ENCODE assay signal across 10 cellular contexts in genomic region chr1:246632584-246633168, GRCh38.
DNase-seq lines count a peak whose midpoint lies in the region; ATAC-seq, FAIRE-seq and TF ChIP-seq lines count a peak whose summit lies in the region.
"Had no signal": no experiment of that assay in that cellular context is flagged by ENCODE, and none has a peak within 500 bp of the region (broad histone marks: within the 10 kb centered on the region; RNA-seq: fewer than 3 reads in every experiment).

No MANE protein-coding gene starts in this region.

- H2BK20ac ChIP-seq in IMR-90 (ENCODE audit: low read depth, low read length), result peak overlapping the region; percentile 96

- POLR2A ChIA-PET in AG04449 (lab: Yijun Ruan, JAX), result interaction anchor here (1.0 to 1.6 kb wide), 2 partner anchors 65 to 67 kb away, joined by 3 to 4 read pairs; partner anchors contain the start of genes CNST and TFB2M
- POLR2A ChIA-PET in IMR-90 (lab: Charles Lee; ENCODE audit: unreplicated experiment), result interaction anchor here (0.6 kb wide), 2 partner anchors 12 to 57 kb away, joined by 3 read pairs; no protein-coding TSS in a partner anchor

- BruUV-seq in IMR-90 (replicated peaks; lab: Mats Ljungman, UMichigan), result no TSS peak

- peaks cover 12% of the 10 kb centered on the region for H3K36me3 ChIP-seq in IMR-90 (ENCODE audit: control insufficient read depth, insufficient read depth, low read length)
- H3K36me3 ChIP-seq in neural progenitor cell, result peaks cover 4% of the 10 kb centered on the region
- 0 out of 2 replicates have a peak, but pooled peaks cover 2% of the 10 kb centered on the region for H3K36me3 ChIP-seq in MM.1S (replicated peaks; ENCODE audit: insufficient read depth, low read length)

- peak overlapping the region; percentile 97 for H3K14ac ChIP-seq in IMR-90 (replicated peaks; ENCODE audit: low read depth, low read length)

- ATAC-seq in IMR-90 (ENCODE audit: low read depth), result peak; percentile 67
- ATAC-seq: natural killer cell treated with Interleukin-12 subunit alpha and Interleukin-12 subunit beta and Interleukin-15 and Interleukin-18, amount 100 ng/mL, for 72 hours; Panc1 had no signal

- peaks cover 27 to 49% of the 10 kb centered on the region in 2 experiments for H3K79me1 ChIP-seq in IMR-90 (ENCODE audit: low read depth in 1 of 2, low read length in 2 of 2)

- no peak for TF ChIP-seq POLR2A in IMR-90 (IDR thresholded peaks at IDR 0.05; ENCODE audit: low read depth, low read length)

- peaks cover 9% of the 10 kb centered on the region for H3K36me3 Mint-ChIP-seq in neural progenitor cell
- H3K36me3 Mint-ChIP-seq in activated naive CD4-positive, alpha-beta T cell treated with anti-CD3 and anti-CD28 coated beads for 36 hours (ENCODE audit: low read depth), result peaks cover 10% of the 10 kb centered on the region
- H3K36me3 Mint-ChIP-seq: natural killer cell treated with Interleukin-12 subunit alpha and Interleukin-12 subunit beta and Interleukin-15 and Interleukin-18, amount 100 ng/mL, for 72 hours had no signal

- H3K79me2 ChIP-seq in neural progenitor cell (ENCODE audit: low read depth) (no peaks in the 10 kb centered on the region), MM.1S (ENCODE audit: low read length) (peaks cover 8% of the 10 kb centered on the region; the same call in 1 of the 2 replicates)

- H3K9me3 ChIP-seq in IMR-90 (ENCODE audit: control insufficient read depth, insufficient read depth, low read length) (no peaks in the 10 kb centered on the region; the same call in 1 of the 2 replicates), neural progenitor cell (ENCODE audit: low read depth) (no peaks in the 10 kb centered on the region), MM.1S (replicated peaks; ENCODE audit: insufficient read depth, low read length) (no peaks in the 10 kb centered on the region)

- in situ Hi-C loops in IMR-90 (cut with MboI; ENCODE audit: low sequenced_read_pairs), result no loop called here

- intact Hi-C loops in IMR-90 (cut with micrococcal nuclease), result loop anchor here (1.0 to 5.0 kb wide), 3 partner anchors 35 to 125 kb away; partner anchors contain the start of genes CNST, SMYD3 and TFB2M
- intact Hi-C loops in activated naive CD4-positive, alpha-beta T cell treated with anti-CD3 and anti-CD28 coated beads for 36 hours (cut with micrococcal nuclease), result no loop called here

- peak overlapping the region; percentile 82 for H2BK15ac ChIP-seq in IMR-90 (ENCODE audit: low read depth, low read length)

- H4K20me1 ChIP-seq in IMR-90 (ENCODE audit: insufficient read depth, low read length), result no peaks in the 10 kb centered on the region
- H4K20me1 ChIP-seq in neural progenitor cell (ENCODE audit: low read depth), result no peaks in the 10 kb centered on the region
- H4K20me1 ChIP-seq in MM.1S (ENCODE audit: insufficient read depth, low read length), result no peaks in the 10 kb centered on the region

- CTCF ChIA-PET in AG04449 (lab: Yijun Ruan, JAX) (interaction anchor here (1.2 kb wide), 1 partner anchor 59 kb away, joined by 4 read pairs; no protein-coding TSS in a partner anchor), IMR-90 (lab: Yijun Ruan, JAX) (interaction anchor here (0.7 kb wide), 1 partner anchor 35 kb away, joined by 3 read pairs; no protein-coding TSS in a partner anchor)
- CTCF ChIA-PET in activated naive CD4-positive, alpha-beta T cell treated with anti-CD3 and anti-CD28 coated beads for 36 hours (lab: Charles Lee), result no interaction called here

- no peaks in the 10 kb centered on the region for H3K9me3 Mint-ChIP-seq in neural progenitor cell
- no peaks in the 10 kb centered on the region for H3K9me3 Mint-ChIP-seq in activated naive CD4-positive, alpha-beta T cell treated with anti-CD3 and anti-CD28 coated beads for 36 hours
- H3K9me3 Mint-ChIP-seq: natural killer cell treated with Interleukin-12 subunit alpha and Interleukin-12 subunit beta and Interleukin-15 and Interleukin-18, amount 100 ng/mL, for 72 hours had no signal

- H3K4me1 ChIP-seq in IMR-90 (ENCODE audit: control insufficient read depth, insufficient read depth, low read length), result peaks cover 18% of the 10 kb centered on the region
- H3K4me1 ChIP-seq in neural progenitor cell, result peaks cover 5% of the 10 kb centered on the region
- peaks cover 16% of the 10 kb centered on the region for H3K4me1 ChIP-seq in MM.1S (ENCODE audit: low read length)

- peak; percentile 76 for FAIRE-seq in endometrium (lab: Jason Lieb, UNC)

- H3K9ac ChIP-seq in IMR-90 (ENCODE audit: low read depth, low read length) (peak overlapping the region; percentile 8; the same call in 1 of the 2 replicates), neural progenitor cell (no peak overlapping the region), MM.1S (ENCODE audit: low read length) (no peak overlapping the region)

- H3K27me3 Mint-ChIP-seq in neural progenitor cell (ENCODE audit: insufficient read depth, low read depth), result no peaks in the 10 kb centered on the region
- H3K27me3 Mint-ChIP-seq in activated naive CD4-positive, alpha-beta T cell treated with anti-CD3 and anti-CD28 coated beads for 36 hours (ENCODE audit: low read depth), result no peaks in the 10 kb centered on the region
- H3K27me3 Mint-ChIP-seq: natural killer cell treated with Interleukin-12 subunit alpha and Interleukin-12 subunit beta and Interleukin-15 and Interleukin-18, amount 100 ng/mL, for 72 hours had no signal

- H4K91ac ChIP-seq in IMR-90 (ENCODE audit: insufficient read depth, low read depth, low read length), result peak overlapping the region; percentile 84

- H3K9me1 ChIP-seq in IMR-90 (ENCODE audit: insufficient read depth, low read length), result peaks cover 5% of the 10 kb centered on the region

- H2AFZ ChIP-seq in IMR-90 (replicated peaks; ENCODE audit: low read length, poor library complexity) (no peak overlapping the region), neural progenitor cell (replicated peaks) (no peak overlapping the region), MM.1S (ENCODE audit: low read length) (no peak overlapping the region)

- no CpG with 5 or more reads among the region's 3 CpGs for WGBS in IMR-90 (ENCODE audit: extremely low coverage in 2 of 2, insufficient read length in 1 of 2), 2 experiments

- H3K9me2 ChIP-seq in MM.1S (replicated peaks; ENCODE audit: insufficient read depth, low read length), result no peaks in the 10 kb centered on the region

- TF ChIP-seq CTCF in AG04449 (IDR thresholded peaks at IDR 0.05; ENCODE audit: insufficient read depth, low read length, missing control alignments), result no peak
- TF ChIP-seq CTCF in IMR-90 (conservative IDR thresholded peaks at IDR 0.05; ENCODE audit: low read depth, low read length), result no peak
- TF ChIP-seq CTCF in neural progenitor cell (IDR thresholded peaks at IDR 0.05), result no peak
- TF ChIP-seq CTCF in MM.1S (IDR thresholded peaks at IDR 0.05; ENCODE audit: low read length), result no peak

- H3K23ac ChIP-seq in IMR-90 (ENCODE audit: low read depth, low read length), result peak overlapping the region; percentile 97

- no peak for TF ChIP-seq RAD21 in IMR-90 (IDR thresholded peaks at IDR 0.05; ENCODE audit: low read length)

- peak overlapping the region; percentile 99 for H2BK5ac ChIP-seq in IMR-90 (ENCODE audit: low read depth, low read length, poor library complexity, severe bottlenecking)

- dilution Hi-C loops in IMR-90 (cut with HindIII; ENCODE audit: low sequenced_read_pairs, unreplicated experiment), result no loop called here

- no peak overlapping the region for H2AK9ac ChIP-seq in IMR-90 (replicated peaks; ENCODE audit: low read depth, low read length, poor library complexity)

- peak overlapping the region; percentile 99 for H2AK5ac ChIP-seq in IMR-90 (ENCODE audit: low read depth, low read length)

- peak overlapping the region; percentile 98 for H3K4ac ChIP-seq in IMR-90 (ENCODE audit: low read depth, low read length)

- H3K4me1 Mint-ChIP-seq in neural progenitor cell, result peaks cover 12% of the 10 kb centered on the region
- H3K4me1 Mint-ChIP-seq in activated naive CD4-positive, alpha-beta T cell treated with anti-CD3 and anti-CD28 coated beads for 36 hours (ENCODE audit: low read depth), result peaks cover 18% of the 10 kb centered on the region

- H3K4me3 Mint-ChIP-seq in neural progenitor cell, result no peak overlapping the region
- no peak overlapping the region for H3K4me3 Mint-ChIP-seq in activated naive CD4-positive, alpha-beta T cell treated with anti-CD3 and anti-CD28 coated beads for 36 hours
- H3K4me3 Mint-ChIP-seq: natural killer cell treated with Interleukin-12 subunit alpha and Interleukin-12 subunit beta and Interleukin-15 and Interleukin-18, amount 100 ng/mL, for 72 hours had no signal

- DNase-seq in AG04449 (ENCODE audit: low read depth, low spot score), result peak; percentile 77
- peak; percentile 88 for DNase-seq in IMR-90
- peak; percentile 8 for DNase-seq in neural progenitor cell (ENCODE audit: low spot score)
- DNase-seq in NCI-H187 treated with DMSO at 0.1 percent for 48 hours (lab: John Stamatoyannopoulos, UW), result no peak
- no peak for DNase-seq in activated naive CD4-positive, alpha-beta T cell treated with anti-CD3 and anti-CD28 coated beads for 36 hours
- DNase-seq in stimulated activated naive CD4-positive, alpha-beta T cell (lab: John Stamatoyannopoulos, UW), result no peak
- DNase-seq in MM.1S, result no peak

- no peak overlapping the region for H3K27ac Mint-ChIP-seq in neural progenitor cell
- H3K27ac Mint-ChIP-seq in activated naive CD4-positive, alpha-beta T cell treated with anti-CD3 and anti-CD28 coated beads for 36 hours, result no peak overlapping the region
- H3K27ac Mint-ChIP-seq: natural killer cell treated with Interleukin-12 subunit alpha and Interleukin-12 subunit beta and Interleukin-15 and Interleukin-18, amount 100 ng/mL, for 72 hours had no signal

- H3K18ac ChIP-seq in IMR-90 (ENCODE audit: low read depth, low read length), result peak overlapping the region; percentile 97

- H3K27ac ChIP-seq in IMR-90 (ENCODE audit: insufficient read depth, low read length) (peak overlapping the region; percentile 97), neural progenitor cell (no peak overlapping the region), MM.1S (ENCODE audit: low read length) (no peak overlapping the region)

- no peaks in the 10 kb centered on the region for H3F3A ChIP-seq in neural progenitor cell (ENCODE audit: low read depth)
- no peaks in the 10 kb centered on the region; the same call in 1 of the 2 replicates for H3F3A ChIP-seq in MM.1S (ENCODE audit: insufficient read depth, low read length)

- H4K8ac ChIP-seq in IMR-90 (ENCODE audit: low read depth in 2 of 2, low read length in 2 of 2), result peak overlapping the region; percentile 56 to 98

- H2BK120ac ChIP-seq in IMR-90 (ENCODE audit: low read depth, low read length), result peak overlapping the region; percentile 98

- H3K4me2 ChIP-seq in IMR-90 (ENCODE audit: low read depth, low read length) (peak overlapping the region; percentile 86), neural progenitor cell (no peak overlapping the region), MM.1S (ENCODE audit: low read depth, low read length) (no peak overlapping the region)

- peak overlapping the region; percentile 90 for H4K5ac ChIP-seq in IMR-90 (ENCODE audit: low read depth, low read length)

- peak overlapping the region; percentile 74; the same call in 1 of the 2 replicates for H3K56ac ChIP-seq in IMR-90 (ENCODE audit: extremely low read depth, insufficient read depth, low read length)

- no peaks in the 10 kb centered on the region for H3K27me3 ChIP-seq in IMR-90 (ENCODE audit: control insufficient read depth, insufficient read depth, low read length)
- no peaks in the 10 kb centered on the region for H3K27me3 ChIP-seq in neural progenitor cell
- no peaks in the 10 kb centered on the region for H3K27me3 ChIP-seq in MM.1S (replicated peaks; ENCODE audit: insufficient read depth, low read length)

- H3K4me3 ChIP-seq in AG04449 (ENCODE audit: low read depth, low read length) (no peak overlapping the region), IMR-90 (ENCODE audit: insufficient read depth, low read depth, low read length) (peak overlapping the region; percentile 37; the same call in 1 of the 2 replicates), neural progenitor cell (no peak overlapping the region), MM.1S (ENCODE audit: low read length) (no peak overlapping the region)

Comparison
In these comparisons a context has a peak if more than half of its experiments do, and no peak if none do; other contexts are left out.
1. DNase-seq: peak in AG04449 (single experiment), IMR-90 (single experiment) and neural progenitor cell (single experiment); none in NCI-H187 treated with DMSO at 0.1 percent for 48 hours (single experiment), activated naive CD4-positive, alpha-beta T cell treated with anti-CD3 and anti-CD28 coated beads for 36 hours (single experiment), stimulated activated naive CD4-positive, alpha-beta T cell (0 of 6) and MM.1S (single experiment).